14 cellular contexts compared by ENCODE assay signal in the genomic region with DNA sequence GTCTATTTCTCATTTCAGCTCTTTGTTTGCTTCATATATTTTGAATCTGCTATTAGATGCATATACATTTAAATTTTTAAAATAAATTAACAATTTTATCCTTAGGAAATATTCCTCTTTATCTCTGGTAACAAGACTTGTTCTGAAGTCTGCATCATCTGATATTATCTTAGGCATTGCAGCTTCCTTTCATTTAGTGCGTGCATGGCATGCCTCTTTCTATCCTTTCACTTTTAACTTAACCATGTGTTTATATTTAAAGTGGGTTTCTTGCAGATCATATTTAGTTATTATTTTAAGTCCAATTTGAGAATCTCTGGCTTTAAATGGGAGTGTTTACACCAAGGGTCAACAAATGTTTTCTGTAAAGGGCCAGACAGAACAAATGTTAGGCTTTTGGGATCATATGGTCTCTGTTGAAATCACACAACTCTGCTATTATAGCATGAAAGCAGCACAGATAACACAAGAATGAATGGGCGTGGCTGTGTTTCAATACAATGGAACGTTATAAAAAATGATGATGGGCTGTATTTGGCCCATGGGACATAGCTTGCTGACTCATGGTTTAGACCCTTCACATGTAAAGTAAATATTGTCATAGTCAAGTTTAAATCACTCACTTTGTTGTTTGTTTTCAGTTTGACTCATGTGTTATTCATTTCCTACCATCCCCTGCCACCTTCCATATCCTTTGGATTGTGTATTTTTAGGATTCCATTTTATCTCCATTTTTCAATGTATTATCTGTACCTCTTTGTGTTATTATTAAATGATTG.
DNase-seq lines count a peak whose midpoint lies in the region; ATAC-seq, FAIRE-seq and TF ChIP-seq lines count a peak whose summit lies in the region.
"Had no signal": no experiment of that assay in that cellular context is flagged by ENCODE, and none has a peak within 500 bp of the region (broad histone marks: within the 10 kb centered on the region; RNA-seq: fewer than 3 reads in every experiment).

No MANE protein-coding gene starts in this region.

- CTCF ChIA-PET in endothelial cell of umbilical vein (lab: Charles Lee), result interaction anchor here (1.0 kb wide), 1 partner anchor 84 kb away, joined by 3 read pairs; a partner anchor contains a TSS

- H3K4me1 ChIP-seq in endothelial cell of umbilical vein (ENCODE audit: control insufficient read depth, extremely low read depth, insufficient read depth, low read length) (peaks cover 24% of the 10 kb centered on the region), sigmoid colon (no peaks in the 10 kb centered on the region)

- H3K4me1 Mint-ChIP-seq in osteocyte (ENCODE audit: unreplicated experiment), result peaks cover 26% of the 10 kb centered on the region
- H3K4me1 Mint-ChIP-seq: T-helper 17 cell had no signal

- dilution Hi-C loops in endothelial cell of umbilical vein (cut with MboI; ENCODE audit: extremely low pct_ligation_motif_present, low sequenced_read_pairs), result no loop called here

- H3K4me3 Mint-ChIP-seq in osteocyte (ENCODE audit: unreplicated experiment), result peak overlapping the region; percentile 43
- H3K4me3 Mint-ChIP-seq: dendritic cell treated with granulocyte-macrophage colony-stimulating factor and Interleukin-4, amounts not matched to agents 40 ng/mL and 50 ng/mL, for 4 days; T-helper 17 cell had no signal

- H3K9ac ChIP-seq in endothelial cell of umbilical vein (replicated peaks; ENCODE audit: extremely low read depth, insufficient read depth, low read length), result peak overlapping the region; percentile 14

- H3K4me3 ChIP-seq in endothelial cell of umbilical vein (replicated peaks in 1 of 3; ENCODE audit: insufficient read depth in 1 of 3, low read depth in 1 of 3, low read length in 3 of 3) (peak overlapping the region in 1 of 3 experiments; percentile 21), sigmoid colon (no peak overlapping the region)
- H3K4me3 ChIP-seq: skin epidermis had no signal

- H3K9me3 Mint-ChIP-seq in osteocyte (ENCODE audit: unreplicated experiment), result peaks cover 3% of the 10 kb centered on the region
- H3K9me3 Mint-ChIP-seq: dendritic cell treated with granulocyte-macrophage colony-stimulating factor and Interleukin-4, amounts not matched to agents 40 ng/mL and 50 ng/mL, for 4 days had no signal

- intact Hi-C loops in endothelial cell of umbilical vein (cut with micrococcal nuclease) (loop anchor here (1.0 kb wide), 1 partner anchor 84 kb away; a partner anchor contains a TSS), sigmoid colon (cut with DNase I) (no loop called here)

- H3K27me3 ChIP-seq in endothelial cell of umbilical vein (ENCODE audit: control insufficient read depth in 2 of 2, insufficient read depth in 2 of 2, low read length in 2 of 2), result no peaks in the 10 kb centered on the region
- no peaks in the 10 kb centered on the region for H3K27me3 ChIP-seq in sigmoid colon

- H3K36me3 Mint-ChIP-seq in osteocyte (ENCODE audit: unreplicated experiment), result no peaks in the 10 kb centered on the region

- POLR2A ChIA-PET in endothelial cell of umbilical vein (lab: Charles Lee), result no interaction called here

- H2AFZ ChIP-seq in endothelial cell of umbilical vein (ENCODE audit: low read depth, low read length), result no peak overlapping the region

- no peaks in the 10 kb centered on the region for H4K20me1 ChIP-seq in endothelial cell of umbilical vein (replicated peaks; ENCODE audit: control insufficient read depth, extremely low read depth, insufficient read depth, low read length)

- peak overlapping the region; percentile 86 for H3K4me2 ChIP-seq in endothelial cell of umbilical vein (ENCODE audit: insufficient read depth, low read length)

- H3K9me1 ChIP-seq in endothelial cell of umbilical vein (replicated peaks; ENCODE audit: control insufficient read depth, extremely low read depth, insufficient read depth, low read length), result no peaks in the 10 kb centered on the region

- H3K27me3 Mint-ChIP-seq in osteocyte (ENCODE audit: unreplicated experiment), result no peaks in the 10 kb centered on the region
- H3K27me3 Mint-ChIP-seq: dendritic cell treated with granulocyte-macrophage colony-stimulating factor and Interleukin-4, amounts not matched to agents 40 ng/mL and 50 ng/mL, for 4 days had no signal

- peak overlapping the region; percentile 69 for H3K27ac ChIP-seq in endothelial cell of umbilical vein (ENCODE audit: insufficient read depth, low read depth, low read length)
- no peak overlapping the region for H3K27ac ChIP-seq in sigmoid colon
- H3K27ac ChIP-seq: skin epidermis had no signal

- TF ChIP-seq POLR2A in endothelial cell of umbilical vein (IDR thresholded peaks at IDR 0.05; ENCODE audit: low read depth, low read length) (no peak), sigmoid colon (IDR thresholded peaks at IDR 0.05) (no peak)

- peak; percentile 83 for DNase-seq in DMS53 treated with DMSO at 0.1 percent for 48 hours (lab: John Stamatoyannopoulos, UW; ENCODE audit: unreplicated experiment)
- peak; percentile 86 for DNase-seq in NCI-H748 (lab: John Stamatoyannopoulos, UW; ENCODE audit: unreplicated experiment)
- peak; percentile 80 for DNase-seq in endothelial cell of umbilical vein (ENCODE audit: low read depth, low spot score)
- DNase-seq in osteocyte (ENCODE audit: extremely low spot score, unreplicated experiment), result no peak
- no peak for DNase-seq in D341Med (ENCODE audit: low spot score)
- no peak for DNase-seq in sigmoid colon
- DNase-seq: left ventricle myocardium superior; NCI-H446 treated with DMSO at 0.1 percent for 48 hours; stimulated activated naive CD4-positive, alpha-beta T cell; T-helper 17 cell had no signal

- no peak for TF ChIP-seq EP300 in sigmoid colon (IDR thresholded peaks at IDR 0.05)

- H3K9me3 ChIP-seq in endothelial cell of umbilical vein (replicated peaks; ENCODE audit: control insufficient read depth, insufficient read depth, low read length) (no peaks in the 10 kb centered on the region), sigmoid colon (no peaks in the 10 kb centered on the region)

- H3K79me2 ChIP-seq in endothelial cell of umbilical vein (ENCODE audit: control insufficient read depth, insufficient read depth, low read length), result no peaks in the 10 kb centered on the region

- peak; percentile 78 for FAIRE-seq in endothelial cell of umbilical vein (lab: Jason Lieb, UNC)

- H3K36me3 ChIP-seq in endothelial cell of umbilical vein (ENCODE audit: control insufficient read depth in 2 of 2, extremely low read depth in 1 of 2, insufficient read depth in 2 of 2, low read length in 2 of 2) (no peaks in the 10 kb centered on the region), sigmoid colon (no peaks in the 10 kb centered on the region)

- ATAC-seq in HG03457 (IDR thresholded peaks at IDR 0.05; ENCODE audit: unreplicated experiment), result no peak
- ATAC-seq in GM21526 (IDR thresholded peaks at IDR 0.05; ENCODE audit: low FRiP score, unreplicated experiment), result no peak
- ATAC-seq: left ventricle myocardium superior, T-helper 17 cell had no signal

- BruUV-seq in endothelial cell of umbilical vein (replicated peaks; lab: Mats Ljungman, UMichigan), result no TSS peak

- WGBS in sigmoid colon, 2 donors, result 11 to 47% methylated on average over 3 of the region's 3 CpGs

- TF ChIP-seq CTCF in endothelial cell of umbilical vein (IDR thresholded peaks at IDR 0.05; ENCODE audit: extremely low read depth in 1 of 2, insufficient read depth in 1 of 2, low read depth in 1 of 2, low read length in 2 of 2), result no peak
- TF ChIP-seq CTCF in osteocyte (IDR thresholded peaks at IDR 0.05), result no peak
- TF ChIP-seq CTCF in sigmoid colon (IDR thresholded peaks at IDR 0.05), result no peak

- peak overlapping the region; percentile 69 for H3K27ac Mint-ChIP-seq in osteocyte (ENCODE audit: unreplicated experiment)
- H3K27ac Mint-ChIP-seq: dendritic cell treated with granulocyte-macrophage colony-stimulating factor and Interleukin-4, amounts not matched to agents 40 ng/mL and 50 ng/mL, for 4 days; T-helper 17 cell had no signal

TF ChIP-seq in endothelial cell of umbilical vein, 7 proteins besides CTCF, POLR2A, EP300 and RAD21:
- TF ChIP-seq GATA2 (IDR thresholded peaks at IDR 0.05; ENCODE audit: insufficient read depth, insufficient read length, low read depth, low read length), result peak; percentile 27
- peak; percentile 64 for TF ChIP-seq POLR2AphosphoS5 (IDR thresholded peaks at IDR 0.05; ENCODE audit: insufficient read depth, low read depth, low read length)
- peak; percentile 87 for TF ChIP-seq FOS (IDR thresholded peaks at IDR 0.05; ENCODE audit: borderline replicate concordance, insufficient read depth, low read length)
- TF ChIP-seq EZH2 (IDR thresholded peaks at IDR 0.05; ENCODE audit: borderline replicate concordance, low read depth, low read length, severe bottlenecking), result no peak
- TF ChIP-seq, protein P1, sequence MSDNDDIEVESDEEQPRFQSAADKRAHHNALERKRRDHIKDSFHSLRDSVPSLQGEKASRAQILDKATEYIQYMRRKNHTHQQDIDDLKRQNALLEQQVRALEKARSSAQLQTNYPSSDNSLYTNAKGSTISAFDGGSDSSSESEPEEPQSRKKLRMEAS (IDR thresholded peaks at IDR 0.05; ENCODE audit: insufficient read depth, insufficient read length), result no peak
- no peak for TF ChIP-seq MYC (IDR thresholded peaks at IDR 0.05; ENCODE audit: low read depth, low read length)
- TF ChIP-seq JUN (IDR thresholded peaks at IDR 0.05; ENCODE audit: borderline replicate concordance, insufficient read depth, insufficient read length, low read depth), result peak; percentile 92

Comparison
In these comparisons a context has a peak if more than half of its experiments do, and no peak if none do; other contexts are left out.
1. DNase-seq: peak in DMS53 treated with DMSO at 0.1 percent for 48 hours (single experiment), NCI-H748 (single experiment) and endothelial cell of umbilical vein (single experiment); none in osteocyte (single experiment), D341Med (single experiment) and sigmoid colon (single experiment).